Comparison of ENCODE assay signal across 1 cellular context in the genomic region with DNA sequence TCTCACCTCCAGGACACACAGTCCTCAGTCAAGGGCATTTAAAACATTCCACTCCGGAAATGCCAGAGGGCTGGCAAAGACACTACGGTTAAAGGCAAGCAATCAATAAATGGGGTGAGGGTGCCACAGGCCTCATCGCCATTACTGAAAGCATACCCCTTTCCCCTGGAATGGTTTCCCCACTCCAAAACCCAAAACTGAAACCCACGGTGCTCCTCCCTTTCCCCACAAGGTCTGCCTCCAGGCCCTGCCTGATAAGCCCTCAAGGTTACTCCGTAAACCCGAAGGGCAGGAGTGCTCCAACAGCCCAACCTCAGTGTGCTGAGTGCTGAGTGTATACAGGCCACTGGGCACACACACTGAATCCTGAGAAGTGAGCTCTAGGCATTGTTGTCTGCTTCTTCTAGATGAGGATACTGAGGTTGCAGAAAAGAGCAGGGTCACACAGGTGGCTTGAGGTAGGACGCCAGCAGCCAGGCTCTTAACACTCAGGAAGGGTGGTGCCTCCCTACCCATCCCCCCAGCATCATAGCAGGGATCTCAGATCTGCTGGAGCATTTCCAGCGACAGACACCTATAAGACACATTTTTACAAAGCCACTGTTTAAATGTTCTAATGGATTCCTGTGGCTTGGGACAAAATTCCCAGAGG.
TF ChIP-seq lines count a peak whose summit lies in the region.

No MANE protein-coding gene starts in this region.

TF ChIP-seq in liver, 16 proteins besides CTCF, POLR2A, EP300 and RAD21:
- TF ChIP-seq REST (IDR thresholded peaks at IDR 0.05) (no peak), HNF4G (IDR thresholded peaks at IDR 0.05) (no peak), FOXA1 (IDR thresholded peaks at IDR 0.05) (no peak), SP1 (IDR thresholded peaks at IDR 0.05) (peak; percentile 37), NR2F2 (IDR thresholded peaks at IDR 0.05) (no peak), TAF1 (conservative IDR thresholded peaks at IDR 0.05) (no peak), RXRA (IDR thresholded peaks at IDR 0.05) (peak; percentile 14 to 53), GABPA (IDR thresholded peaks at IDR 0.05 in 1 of 2, conservative IDR thresholded peaks at IDR 0.05 in 1 of 2) (no peak), YY1 (IDR thresholded peaks at IDR 0.05) (peak; percentile 27), HNF4A (conservative IDR thresholded peaks at IDR 0.05) (peak; percentile 19 to 45), EGR1 (IDR thresholded peaks at IDR 0.05; ENCODE audit: low read depth in 2 of 2) (no peak), JUND (IDR thresholded peaks at IDR 0.05) (no peak)
- TF ChIP-seq, protein P1, sequence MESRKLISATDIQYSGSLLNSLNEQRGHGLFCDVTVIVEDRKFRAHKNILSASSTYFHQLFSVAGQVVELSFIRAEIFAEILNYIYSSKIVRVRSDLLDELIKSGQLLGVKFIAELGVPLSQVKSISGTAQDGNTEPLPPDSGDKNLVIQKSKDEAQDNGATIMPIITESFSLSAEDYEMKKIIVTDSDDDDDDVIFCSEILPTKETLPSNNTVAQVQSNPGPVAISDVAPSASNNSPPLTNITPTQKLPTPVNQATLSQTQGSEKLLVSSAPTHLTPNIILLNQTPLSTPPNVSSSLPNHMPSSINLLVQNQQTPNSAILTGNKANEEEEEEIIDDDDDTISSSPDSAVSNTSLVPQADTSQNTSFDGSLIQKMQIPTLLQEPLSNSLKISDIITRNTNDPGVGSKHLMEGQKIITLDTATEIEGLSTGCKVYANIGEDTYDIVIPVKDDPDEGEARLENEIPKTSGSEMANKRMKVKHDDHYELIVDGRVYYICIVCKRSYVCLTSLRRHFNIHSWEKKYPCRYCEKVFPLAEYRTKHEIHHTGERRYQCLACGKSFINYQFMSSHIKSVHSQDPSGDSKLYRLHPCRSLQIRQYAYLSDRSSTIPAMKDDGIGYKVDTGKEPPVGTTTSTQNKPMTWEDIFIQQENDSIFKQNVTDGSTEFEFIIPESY (IDR thresholded peaks at IDR 0.05) = no peak
- TF ChIP-seq, protein P2, sequence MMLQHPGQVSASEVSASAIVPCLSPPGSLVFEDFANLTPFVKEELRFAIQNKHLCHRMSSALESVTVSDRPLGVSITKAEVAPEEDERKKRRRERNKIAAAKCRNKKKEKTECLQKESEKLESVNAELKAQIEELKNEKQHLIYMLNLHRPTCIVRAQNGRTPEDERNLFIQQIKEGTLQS (IDR thresholded peaks at IDR 0.05) = no peak
- TF ChIP-seq, protein P3, sequence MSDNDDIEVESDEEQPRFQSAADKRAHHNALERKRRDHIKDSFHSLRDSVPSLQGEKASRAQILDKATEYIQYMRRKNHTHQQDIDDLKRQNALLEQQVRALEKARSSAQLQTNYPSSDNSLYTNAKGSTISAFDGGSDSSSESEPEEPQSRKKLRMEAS (IDR thresholded peaks at IDR 0.05) = no peak
